In genomic region chr22:28976588-28976987, GRCh38 we compare ENCODE assay signal across 1 cellular context.
TF ChIP-seq lines count a peak whose summit lies in the region.

No MANE protein-coding gene starts in this region.

TF ChIP-seq in HEK293, 187 proteins besides CTCF, POLR2A, EP300 and RAD21 (continued from another document):
- TF ChIP-seq, protein P1, sequence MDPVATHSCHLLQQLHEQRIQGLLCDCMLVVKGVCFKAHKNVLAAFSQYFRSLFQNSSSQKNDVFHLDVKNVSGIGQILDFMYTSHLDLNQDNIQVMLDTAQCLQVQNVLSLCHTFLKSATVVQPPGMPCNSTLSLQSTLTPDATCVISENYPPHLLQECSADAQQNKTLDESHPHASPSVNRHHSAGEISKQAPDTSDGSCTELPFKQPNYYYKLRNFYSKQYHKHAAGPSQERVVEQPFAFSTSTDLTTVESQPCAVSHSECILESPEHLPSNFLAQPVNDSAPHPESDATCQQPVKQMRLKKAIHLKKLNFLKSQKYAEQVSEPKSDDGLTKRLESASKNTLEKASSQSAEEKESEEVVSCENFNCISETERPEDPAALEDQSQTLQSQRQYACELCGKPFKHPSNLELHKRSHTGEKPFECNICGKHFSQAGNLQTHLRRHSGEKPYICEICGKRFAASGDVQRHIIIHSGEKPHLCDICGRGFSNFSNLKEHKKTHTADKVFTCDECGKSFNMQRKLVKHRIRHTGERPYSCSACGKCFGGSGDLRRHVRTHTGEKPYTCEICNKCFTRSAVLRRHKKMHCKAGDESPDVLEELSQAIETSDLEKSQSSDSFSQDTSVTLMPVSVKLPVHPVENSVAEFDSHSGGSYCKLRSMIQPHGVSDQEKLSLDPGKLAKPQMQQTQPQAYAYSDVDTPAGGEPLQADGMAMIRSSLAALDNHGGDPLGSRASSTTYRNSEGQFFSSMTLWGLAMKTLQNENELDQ (tag by site-specific recombination; IDR thresholded peaks at IDR 0.05; ENCODE audit: low read depth), result no peak
- TF ChIP-seq ZEB2 (tag by site-specific recombination; IDR thresholded peaks at IDR 0.05), result 0 out of 2 replicates have a peak, but pooled peaks have one; percentile 35
- TF ChIP-seq ZNF174 (tag by site-specific recombination; IDR thresholded peaks at IDR 0.05), result no peak
- TF ChIP-seq ZNF148 (tag by site-specific recombination; IDR thresholded peaks at IDR 0.05; ENCODE audit: borderline replicate concordance), result no peak
- no peak for TF ChIP-seq ZNF362 (tag by site-specific recombination; IDR thresholded peaks at IDR 0.05)
- TF ChIP-seq, protein P2, sequence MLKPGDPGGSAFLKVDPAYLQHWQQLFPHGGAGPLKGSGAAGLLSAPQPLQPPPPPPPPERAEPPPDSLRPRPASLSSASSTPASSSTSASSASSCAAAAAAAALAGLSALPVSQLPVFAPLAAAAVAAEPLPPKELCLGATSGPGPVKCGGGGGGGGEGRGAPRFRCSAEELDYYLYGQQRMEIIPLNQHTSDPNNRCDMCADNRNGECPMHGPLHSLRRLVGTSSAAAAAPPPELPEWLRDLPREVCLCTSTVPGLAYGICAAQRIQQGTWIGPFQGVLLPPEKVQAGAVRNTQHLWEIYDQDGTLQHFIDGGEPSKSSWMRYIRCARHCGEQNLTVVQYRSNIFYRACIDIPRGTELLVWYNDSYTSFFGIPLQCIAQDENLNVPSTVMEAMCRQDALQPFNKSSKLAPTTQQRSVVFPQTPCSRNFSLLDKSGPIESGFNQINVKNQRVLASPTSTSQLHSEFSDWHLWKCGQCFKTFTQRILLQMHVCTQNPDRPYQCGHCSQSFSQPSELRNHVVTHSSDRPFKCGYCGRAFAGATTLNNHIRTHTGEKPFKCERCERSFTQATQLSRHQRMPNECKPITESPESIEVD (tag by site-specific recombination; IDR thresholded peaks at IDR 0.05), result peak; percentile 92
- TF ChIP-seq WT1 (tag by site-specific recombination; IDR thresholded peaks at IDR 0.05), result no peak
- TF ChIP-seq ZNF398 (tag by site-specific recombination; IDR thresholded peaks at IDR 0.05), result no peak
- TF ChIP-seq ZNF830 (tag by site-specific recombination; IDR thresholded peaks at IDR 0.05; ENCODE audit: low read depth), result no peak
- no peak for TF ChIP-seq GLIS1 (tag by site-specific recombination; IDR thresholded peaks at IDR 0.05)
- TF ChIP-seq EGR2 (tag by site-specific recombination; IDR thresholded peaks at IDR 0.05; ENCODE audit: low read depth), result no peak
- no peak for TF ChIP-seq ZNF202 (tag by site-specific recombination; IDR thresholded peaks at IDR 0.05; ENCODE audit: borderline replicate concordance)
- TF ChIP-seq ZBTB21 (tag by site-specific recombination; IDR thresholded peaks at IDR 0.05), result no peak
- no peak for TF ChIP-seq ZNF530 (tag by site-specific recombination; IDR thresholded peaks at IDR 0.05; ENCODE audit: low read depth)
- TF ChIP-seq OSR2 (tag by site-specific recombination; IDR thresholded peaks at IDR 0.05), result peak; percentile 49; the same call in 1 of the 2 replicates
- no peak for TF ChIP-seq GLI2 (tag by site-specific recombination; IDR thresholded peaks at IDR 0.05; ENCODE audit: borderline replicate concordance, low read depth)
- no peak for TF ChIP-seq ZNF292 (tag by site-specific recombination; IDR thresholded peaks at IDR 0.05; ENCODE audit: borderline replicate concordance, low read depth)
- TF ChIP-seq ZNF501 (tag by site-specific recombination; IDR thresholded peaks at IDR 0.05), result no peak
- no peak for TF ChIP-seq KLF1 (tag by site-specific recombination; IDR thresholded peaks at IDR 0.05)
- TF ChIP-seq SETDB1 (IDR thresholded peaks at IDR 0.05; ENCODE audit: insufficient read length, low read length), result no peak
- TF ChIP-seq, protein P3, sequence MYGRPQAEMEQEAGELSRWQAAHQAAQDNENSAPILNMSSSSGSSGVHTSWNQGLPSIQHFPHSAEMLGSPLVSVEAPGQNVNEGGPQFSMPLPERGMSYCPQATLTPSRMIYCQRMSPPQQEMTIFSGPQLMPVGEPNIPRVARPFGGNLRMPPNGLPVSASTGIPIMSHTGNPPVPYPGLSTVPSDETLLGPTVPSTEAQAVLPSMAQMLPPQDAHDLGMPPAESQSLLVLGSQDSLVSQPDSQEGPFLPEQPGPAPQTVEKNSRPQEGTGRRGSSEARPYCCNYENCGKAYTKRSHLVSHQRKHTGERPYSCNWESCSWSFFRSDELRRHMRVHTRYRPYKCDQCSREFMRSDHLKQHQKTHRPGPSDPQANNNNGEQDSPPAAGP (tag by site-specific recombination; IDR thresholded peaks at IDR 0.05), result no peak
- TF ChIP-seq, protein P4, sequence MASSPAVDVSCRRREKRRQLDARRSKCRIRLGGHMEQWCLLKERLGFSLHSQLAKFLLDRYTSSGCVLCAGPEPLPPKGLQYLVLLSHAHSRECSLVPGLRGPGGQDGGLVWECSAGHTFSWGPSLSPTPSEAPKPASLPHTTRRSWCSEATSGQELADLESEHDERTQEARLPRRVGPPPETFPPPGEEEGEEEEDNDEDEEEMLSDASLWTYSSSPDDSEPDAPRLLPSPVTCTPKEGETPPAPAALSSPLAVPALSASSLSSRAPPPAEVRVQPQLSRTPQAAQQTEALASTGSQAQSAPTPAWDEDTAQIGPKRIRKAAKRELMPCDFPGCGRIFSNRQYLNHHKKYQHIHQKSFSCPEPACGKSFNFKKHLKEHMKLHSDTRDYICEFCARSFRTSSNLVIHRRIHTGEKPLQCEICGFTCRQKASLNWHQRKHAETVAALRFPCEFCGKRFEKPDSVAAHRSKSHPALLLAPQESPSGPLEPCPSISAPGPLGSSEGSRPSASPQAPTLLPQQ (tag by site-specific recombination; IDR thresholded peaks at IDR 0.05), result no peak
- TF ChIP-seq, protein P5, sequence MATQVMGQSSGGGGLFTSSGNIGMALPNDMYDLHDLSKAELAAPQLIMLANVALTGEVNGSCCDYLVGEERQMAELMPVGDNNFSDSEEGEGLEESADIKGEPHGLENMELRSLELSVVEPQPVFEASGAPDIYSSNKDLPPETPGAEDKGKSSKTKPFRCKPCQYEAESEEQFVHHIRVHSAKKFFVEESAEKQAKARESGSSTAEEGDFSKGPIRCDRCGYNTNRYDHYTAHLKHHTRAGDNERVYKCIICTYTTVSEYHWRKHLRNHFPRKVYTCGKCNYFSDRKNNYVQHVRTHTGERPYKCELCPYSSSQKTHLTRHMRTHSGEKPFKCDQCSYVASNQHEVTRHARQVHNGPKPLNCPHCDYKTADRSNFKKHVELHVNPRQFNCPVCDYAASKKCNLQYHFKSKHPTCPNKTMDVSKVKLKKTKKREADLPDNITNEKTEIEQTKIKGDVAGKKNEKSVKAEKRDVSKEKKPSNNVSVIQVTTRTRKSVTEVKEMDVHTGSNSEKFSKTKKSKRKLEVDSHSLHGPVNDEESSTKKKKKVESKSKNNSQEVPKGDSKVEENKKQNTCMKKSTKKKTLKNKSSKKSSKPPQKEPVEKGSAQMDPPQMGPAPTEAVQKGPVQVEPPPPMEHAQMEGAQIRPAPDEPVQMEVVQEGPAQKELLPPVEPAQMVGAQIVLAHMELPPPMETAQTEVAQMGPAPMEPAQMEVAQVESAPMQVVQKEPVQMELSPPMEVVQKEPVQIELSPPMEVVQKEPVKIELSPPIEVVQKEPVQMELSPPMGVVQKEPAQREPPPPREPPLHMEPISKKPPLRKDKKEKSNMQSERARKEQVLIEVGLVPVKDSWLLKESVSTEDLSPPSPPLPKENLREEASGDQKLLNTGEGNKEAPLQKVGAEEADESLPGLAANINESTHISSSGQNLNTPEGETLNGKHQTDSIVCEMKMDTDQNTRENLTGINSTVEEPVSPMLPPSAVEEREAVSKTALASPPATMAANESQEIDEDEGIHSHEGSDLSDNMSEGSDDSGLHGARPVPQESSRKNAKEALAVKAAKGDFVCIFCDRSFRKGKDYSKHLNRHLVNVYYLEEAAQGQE (tag by site-specific recombination; IDR thresholded peaks at IDR 0.05), result no peak
- no peak for TF ChIP-seq ZNF76 (tag by site-specific recombination; IDR thresholded peaks at IDR 0.05; ENCODE audit: borderline replicate concordance, low read depth)
- TF ChIP-seq ZNF580 (tag by site-specific recombination; IDR thresholded peaks at IDR 0.05), result no peak
- no peak for TF ChIP-seq ZSCAN16 (tag by site-specific recombination; IDR thresholded peaks at IDR 0.05)
- no peak for TF ChIP-seq PRDM1 (tag by site-specific recombination; IDR thresholded peaks at IDR 0.05)
- TF ChIP-seq KLF8 (tag by site-specific recombination; IDR thresholded peaks at IDR 0.05), result peak; percentile 14; the same call in 1 of the 2 replicates
- no peak for TF ChIP-seq SP3 (tag by site-specific recombination; IDR thresholded peaks at IDR 0.05)
- TF ChIP-seq ZNF184 (tag by site-specific recombination; IDR thresholded peaks at IDR 0.05), result 0 out of 2 replicates have a peak, but pooled peaks have one; percentile 32
- TF ChIP-seq ZNF654 (tag by site-specific recombination; IDR thresholded peaks at IDR 0.05; ENCODE audit: low read depth), result no peak
- TF ChIP-seq ZNF354C (tag by site-specific recombination; IDR thresholded peaks at IDR 0.05; ENCODE audit: borderline replicate concordance, low read depth), result no peak
- no peak for TF ChIP-seq REPIN1 (tag by site-specific recombination; IDR thresholded peaks at IDR 0.05; ENCODE audit: low read depth)
- no peak for TF ChIP-seq ZNF677 (tag by site-specific recombination; IDR thresholded peaks at IDR 0.05)
- TF ChIP-seq ZNF529 (tag by site-specific recombination; IDR thresholded peaks at IDR 0.05; ENCODE audit: insufficient replicate concordance), result no peak
- no peak for TF ChIP-seq ZXDB (tag by site-specific recombination; IDR thresholded peaks at IDR 0.05)
- no peak for TF ChIP-seq ATF2 (tag by site-specific recombination; IDR thresholded peaks at IDR 0.05; ENCODE audit: low read depth)
- TF ChIP-seq ZNF629 (tag by site-specific recombination; IDR thresholded peaks at IDR 0.05), result no peak
- no peak for TF ChIP-seq ZNF132 (tag by site-specific recombination; IDR thresholded peaks at IDR 0.05; ENCODE audit: borderline replicate concordance)
- TF ChIP-seq ZFP3 (tag by site-specific recombination; IDR thresholded peaks at IDR 0.05; ENCODE audit: low read depth), result no peak
- no peak for TF ChIP-seq YY2 (tag by site-specific recombination; IDR thresholded peaks at IDR 0.05)
- no peak for TF ChIP-seq ZNF510 (tag by site-specific recombination; IDR thresholded peaks at IDR 0.05; ENCODE audit: insufficient replicate concordance)
- no peak for TF ChIP-seq SCRT2 (tag by site-specific recombination; IDR thresholded peaks at IDR 0.05)
TF ChIP-seq in HEK293: peak in this region for 8.
